In genomic region chr11:104529213-104529612, GRCh38 we compare ENCODE assay signal across 16 cellular contexts.
DNase-seq lines count a peak whose midpoint lies in the region; ATAC-seq and TF ChIP-seq lines count a peak whose summit lies in the region.
"Had no signal": no experiment of that assay in that cellular context is flagged by ENCODE, and none has a peak within 500 bp of the region (broad histone marks: within the 10 kb centered on the region; RNA-seq: fewer than 3 reads in every experiment).

No MANE protein-coding gene starts in this region.

- DNase-seq in NCI-H1105 treated with DMSO at 0.1 percent for 48 hours (lab: John Stamatoyannopoulos, UW) (peak; percentile 67), NCI-H1105 (lab: John Stamatoyannopoulos, UW) (no peak), amniotic epithelial cell (ENCODE audit: low read depth) (peak; percentile 78), fibroblast of pulmonary artery (ENCODE audit: low read depth) (peak; percentile 33), skeletal muscle cell (ENCODE audit: low read depth) (peak; percentile 51)
- DNase-seq: DMS153, H9, NCI-H1694, NCI-H2107, NCI-H345, NCI-H774, SJCRH30 had no signal

- H3K4me3 ChIP-seq in fibroblast of pulmonary artery (replicated peaks; ENCODE audit: low read depth, low read length) = no peak overlapping the region
- no peak overlapping the region for H3K4me3 ChIP-seq in skeletal muscle cell (ENCODE audit: low read depth, low read length)
- H3K4me3 ChIP-seq: BLaER1 treated with 17β-estradiol and CSF1 and Interleukin-3, amounts not matched to agents 10 nM and 100 nM; SJCRH30 had no signal

- TF ChIP-seq CTCF in fibroblast of pulmonary artery (IDR thresholded peaks at IDR 0.05; ENCODE audit: low read length, missing control alignments) = no peak

- ATAC-seq in HG03520 (IDR thresholded peaks at IDR 0.05; ENCODE audit: unreplicated experiment) (no peak), HG02981 (IDR thresholded peaks at IDR 0.05; ENCODE audit: unreplicated experiment) (no peak), HG03095 (IDR thresholded peaks at IDR 0.05; ENCODE audit: unreplicated experiment) (no peak)
